ENCODE assay signal across 1 cellular context in the genomic region with DNA sequence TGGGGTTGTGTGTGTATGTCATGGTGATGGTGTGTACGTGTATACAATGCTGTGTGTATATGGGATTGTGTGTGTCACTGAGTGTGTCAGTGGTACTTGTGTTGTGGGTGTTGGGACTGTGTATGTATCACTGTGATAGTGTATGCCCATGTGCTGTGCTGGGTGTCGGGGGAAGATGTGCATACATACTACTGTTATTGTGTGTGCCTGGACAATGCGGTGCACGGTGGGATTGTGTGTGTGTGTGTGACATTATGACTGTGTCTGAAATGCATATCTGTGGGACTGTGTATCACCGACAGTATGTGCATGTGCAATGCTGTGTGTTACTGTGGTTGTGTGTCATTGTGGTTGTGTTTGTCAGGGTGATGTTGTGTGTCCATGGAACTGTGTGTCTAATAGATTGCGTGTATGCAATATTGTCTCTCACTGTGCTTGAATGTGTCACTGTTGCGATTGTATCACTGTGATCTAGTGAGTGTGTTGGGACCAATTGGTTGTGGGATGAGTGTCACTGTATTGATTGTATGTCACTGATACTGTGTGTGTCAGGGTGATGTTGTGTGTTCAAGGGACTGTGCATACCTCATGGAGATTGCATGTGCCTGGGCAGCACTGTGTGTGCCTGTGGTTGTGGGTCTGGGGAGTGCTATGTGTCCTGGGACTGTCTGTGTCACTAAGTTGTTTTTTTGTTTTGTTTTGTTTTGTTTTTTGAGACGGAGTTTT.
TF ChIP-seq lines count a peak whose summit lies in the region.

No MANE protein-coding gene starts in this region.

TF ChIP-seq in WTC11, 78 proteins besides CTCF, POLR2A, EP300 and RAD21 (continued from another document):
- TF ChIP-seq E2F5 (CRISPR knock-in tag; IDR thresholded peaks at IDR 0.05), result no peak
- TF ChIP-seq NR1H2 (CRISPR knock-in tag; IDR thresholded peaks at IDR 0.05), result no peak
- TF ChIP-seq PRRX2 (CRISPR knock-in tag; IDR thresholded peaks at IDR 0.05), result no peak
- no peak for TF ChIP-seq ATF3 (CRISPR knock-in tag; conservative IDR thresholded peaks at IDR 0.05)
